20 cellular contexts compared by ENCODE assay signal in genomic region chr1:214208525-214208924, GRCh38.
DNase-seq lines count a peak whose midpoint lies in the region; ATAC-seq, FAIRE-seq and TF ChIP-seq lines count a peak whose summit lies in the region.
"Had no signal": no experiment of that assay in that cellular context is flagged by ENCODE, and none has a peak within 500 bp of the region (broad histone marks: within the 10 kb centered on the region; RNA-seq: fewer than 3 reads in every experiment).

No MANE protein-coding gene starts in this region.

- peak overlapping the region in 3 of 11 experiments; percentile 18 to 54 (median 29); a peak in 4 of 22 replicates for H3K9ac ChIP-seq in BLaER1 treated with 17β-estradiol and CSF1 and Interleukin-3, amounts not matched to agents 10 nM and 100 nM
- H3K9ac ChIP-seq in neuronal stem cell (ENCODE audit: low read depth, low read length, poor library complexity), result no peak overlapping the region

- no peaks in the 10 kb centered on the region for H3K36me3 ChIP-seq in BLaER1 treated with 17β-estradiol and CSF1 and Interleukin-3, amounts not matched to agents 10 nM and 100 nM
- H3K36me3 ChIP-seq in bronchial epithelial cell (ENCODE audit: control insufficient read depth, insufficient read depth, low read length) (no peaks in the 10 kb centered on the region), neuronal stem cell (replicated peaks in 1 of 2; ENCODE audit: control insufficient read depth in 2 of 2, insufficient read depth in 2 of 2, low read length in 2 of 2) (no peaks in the 10 kb centered on the region)
- no peaks in the 10 kb centered on the region for H3K36me3 ChIP-seq in CD4-positive, alpha-beta memory T cell (ENCODE audit: insufficient read depth, low read length)
- H3K36me3 ChIP-seq: HAP-1 had no signal

- no peaks in the 10 kb centered on the region for H3K36me3 Mint-ChIP-seq in chondrocyte (ENCODE audit: low read depth)
- no peaks in the 10 kb centered on the region for H3K36me3 Mint-ChIP-seq in CD4-positive, alpha-beta memory T cell
- no peaks in the 10 kb centered on the region for H3K36me3 Mint-ChIP-seq in glutamatergic neuron (ENCODE audit: unreplicated experiment)
- H3K36me3 Mint-ChIP-seq: CD8-positive, alpha-beta memory T cell had no signal

- H2BK120ac ChIP-seq in neuronal stem cell (ENCODE audit: low read depth, low read length), result no peak overlapping the region

- intact Hi-C loops in CD4-positive, alpha-beta memory T cell (cut with micrococcal nuclease), result no loop called here

- peak; percentile 28 for FAIRE-seq in bronchial epithelial cell (lab: Jason Lieb, UNC)
- FAIRE-seq: D721Med, HTR-8/SVneo had no signal

- H3K18ac ChIP-seq in neuronal stem cell (ENCODE audit: low read length), result no peak overlapping the region

- H2AK5ac ChIP-seq in neuronal stem cell (ENCODE audit: low read depth, low read length), result no peak overlapping the region

- no peak for DNase-seq in bronchial epithelial cell (ENCODE audit: low read depth)
- DNase-seq in left lobe of liver (ENCODE audit: low spot score), result peak; percentile 67
- DNase-seq in neuronal stem cell (ENCODE audit: low spot score), result peak; percentile 51
- DNase-seq in chondrocyte (ENCODE audit: low spot score), result no peak
- DNase-seq in CD4-positive, alpha-beta memory T cell, result no peak
- DNase-seq in Ammon's horn (ENCODE audit: low spot score), result no peak
- DNase-seq in glutamatergic neuron, result no peak
- DNase-seq: CD8-positive, alpha-beta memory T cell; DMS79; NCI-H1105 treated with DMSO at 0.1 percent for 48 hours; NCI-H1694; NCI-H2107; NCI-H510A treated with DMSO at 0.1 percent for 48 hours; NCI-H82; OCI-M1; Right ventricle myocardium superior had no signal

- H3K4ac ChIP-seq in neuronal stem cell (ENCODE audit: low read length), result no peak overlapping the region

- no peaks in the 10 kb centered on the region for H3K79me1 ChIP-seq in neuronal stem cell (ENCODE audit: low read depth, low read length)

- H3K27me3 Mint-ChIP-seq in chondrocyte (ENCODE audit: low read depth) (peaks cover 18% of the 10 kb centered on the region), glutamatergic neuron (ENCODE audit: unreplicated experiment) (no peaks in the 10 kb centered on the region)
- H3K27me3 Mint-ChIP-seq in CD4-positive, alpha-beta memory T cell, result peaks cover 5 to 9% of the 10 kb centered on the region in 2 donors

- H3K9me3 Mint-ChIP-seq in chondrocyte (ENCODE audit: low read depth) (no peaks in the 10 kb centered on the region), glutamatergic neuron (ENCODE audit: unreplicated experiment) (no peaks in the 10 kb centered on the region)
- H3K9me3 Mint-ChIP-seq in CD4-positive, alpha-beta memory T cell, result no peaks in the 10 kb centered on the region
- H3K9me3 Mint-ChIP-seq: CD8-positive, alpha-beta memory T cell had no signal

- no peak overlapping the region for H4K91ac ChIP-seq in neuronal stem cell (ENCODE audit: low read depth, low read length, poor library complexity)

- H3K14ac ChIP-seq in neuronal stem cell (ENCODE audit: low read length), result no peak overlapping the region

- H3K9me3 ChIP-seq in BLaER1 treated with 17β-estradiol and CSF1 and Interleukin-3, amounts not matched to agents 10 nM and 100 nM (replicated peaks in 1 of 11), result 0 out of 22 replicates have a peak, but pooled peaks cover 0 to 6% (median 0%) of the 10 kb centered on the region in 11 experiments
- H3K9me3 ChIP-seq in neuronal stem cell (replicated peaks in 1 of 2; ENCODE audit: control insufficient read depth in 2 of 2, insufficient read depth in 1 of 2, low read depth in 1 of 2, low read length in 2 of 2), result no peaks in the 10 kb centered on the region
- no peaks in the 10 kb centered on the region for H3K9me3 ChIP-seq in CD4-positive, alpha-beta memory T cell (ENCODE audit: control insufficient read depth in 1 of 2, low read length in 2 of 2)
- H3K9me3 ChIP-seq: HAP-1 had no signal

- H3K27ac Mint-ChIP-seq in chondrocyte (ENCODE audit: unreplicated experiment) (no peak overlapping the region), glutamatergic neuron (ENCODE audit: unreplicated experiment) (no peak overlapping the region)
- no peak overlapping the region for H3K27ac Mint-ChIP-seq in CD4-positive, alpha-beta memory T cell
- H3K27ac Mint-ChIP-seq: CD8-positive, alpha-beta memory T cell had no signal

- H3K4me1 Mint-ChIP-seq in chondrocyte (ENCODE audit: low read depth) (peaks cover 3% of the 10 kb centered on the region), glutamatergic neuron (ENCODE audit: low read depth, unreplicated experiment) (peaks cover 8% of the 10 kb centered on the region)
- no peaks in the 10 kb centered on the region for H3K4me1 Mint-ChIP-seq in CD4-positive, alpha-beta memory T cell
- H3K4me1 Mint-ChIP-seq: CD8-positive, alpha-beta memory T cell had no signal

- peaks cover 8 to 22% (median 18%) of the 10 kb centered on the region in 10 experiments for H3K4me1 ChIP-seq in BLaER1 treated with 17β-estradiol and CSF1 and Interleukin-3, amounts not matched to agents 10 nM and 100 nM
- H3K4me1 ChIP-seq in neuronal stem cell (ENCODE audit: control insufficient read depth in 2 of 2, insufficient read depth in 1 of 2, low read depth in 1 of 2, low read length in 2 of 2), result peaks cover 30 to 48% of the 10 kb centered on the region in 2 donors
- no peaks in the 10 kb centered on the region for H3K4me1 ChIP-seq in CD4-positive, alpha-beta memory T cell (ENCODE audit: insufficient read depth, low read length)
- H3K4me1 ChIP-seq: HAP-1 had no signal

- H3K27me3 ChIP-seq in BLaER1 treated with 17β-estradiol and CSF1 and Interleukin-3, amounts not matched to agents 10 nM and 100 nM, result no peaks in the 10 kb centered on the region
- no peaks in the 10 kb centered on the region for H3K27me3 ChIP-seq in bronchial epithelial cell (ENCODE audit: control insufficient read depth, insufficient read depth, low read length)
- H3K27me3 ChIP-seq in neuronal stem cell (ENCODE audit: control insufficient read depth in 3 of 3, insufficient read depth in 3 of 3, low read depth in 1 of 3, low read length in 3 of 3), result peaks cover 0 to 12% (median 0%) of the 10 kb centered on the region in 3 experiments
- H3K27me3 ChIP-seq in CD4-positive, alpha-beta memory T cell (ENCODE audit: insufficient read depth, low read length), result no peaks in the 10 kb centered on the region

- ATAC-seq in left lobe of liver, result peak; percentile 90

- H3K4me2 ChIP-seq in BLaER1 treated with 17β-estradiol and CSF1 and Interleukin-3, amounts not matched to agents 10 nM and 100 nM, result peak overlapping the region; percentile 17 to 71 (median 47); a peak in 21 of 22 replicates
- no peak overlapping the region for H3K4me2 ChIP-seq in neuronal stem cell (ENCODE audit: insufficient read depth, low read length, poor library complexity, severe bottlenecking)

- CTCF ChIA-PET in CD4-positive, alpha-beta memory T cell (lab: Charles Lee; ENCODE audit: partially characterized antibody), result interaction anchor here (1.4 to 2.3 kb wide), 2 partner anchors 120 to 124 kb away, joined by 3 to 12 read pairs; no protein-coding TSS in a partner anchor

- peak overlapping the region; percentile 81 for H2AFZ ChIP-seq in neuronal stem cell (ENCODE audit: low read length)

- POLR2A ChIA-PET in CD4-positive, alpha-beta memory T cell (lab: Charles Lee; ENCODE audit: partially characterized antibody), result no interaction called here

- H4K20me1 ChIP-seq in BLaER1 treated with 17β-estradiol and CSF1 and Interleukin-3, amounts not matched to agents 10 nM and 100 nM, result no peaks in the 10 kb centered on the region

- H2BK5ac ChIP-seq in neuronal stem cell (ENCODE audit: low read length), result no peak overlapping the region

- no peak overlapping the region for H2BK15ac ChIP-seq in neuronal stem cell (ENCODE audit: low read length)

- H3K4me3 Mint-ChIP-seq in chondrocyte (ENCODE audit: unreplicated experiment) (no peak overlapping the region), glutamatergic neuron (ENCODE audit: unreplicated experiment) (no peak overlapping the region)
- no peak overlapping the region for H3K4me3 Mint-ChIP-seq in CD4-positive, alpha-beta memory T cell
- H3K4me3 Mint-ChIP-seq: CD8-positive, alpha-beta memory T cell had no signal

- H4K8ac ChIP-seq in neuronal stem cell (ENCODE audit: low read depth, low read length), result no peak overlapping the region

- H3K23ac ChIP-seq in neuronal stem cell (ENCODE audit: low read depth, low read length, poor library complexity), result no peak overlapping the region

- H2BK12ac ChIP-seq in neuronal stem cell (ENCODE audit: low read length), result no peak overlapping the region

- no peak for TF ChIP-seq CTCF in bronchial epithelial cell (IDR thresholded peaks at IDR 0.05; ENCODE audit: insufficient read depth, low read length, severe bottlenecking)
- TF ChIP-seq CTCF in chondrocyte (IDR thresholded peaks at IDR 0.05), result no peak
- no peak for TF ChIP-seq CTCF in glutamatergic neuron (IDR thresholded peaks at IDR 0.05; ENCODE audit: partially characterized antibody, unreplicated experiment)

- WGBS in neuronal stem cell (ENCODE audit: extremely low coverage in 2 of 2, insufficient read length in 2 of 2, insufficient replicate concordance in 1 of 2), 2 donors, result no CpG with 5 or more reads among the region's 13 CpGs

- H3K27ac ChIP-seq in BLaER1 treated with 17β-estradiol and CSF1 and Interleukin-3, amounts not matched to agents 10 nM and 100 nM, result peak overlapping the region in 7 of 11 experiments; percentile 41 to 74 (median 67); a peak in 14 of 22 replicates
- H3K27ac ChIP-seq in neuronal stem cell (replicated peaks; ENCODE audit: low read length), result no peak overlapping the region
- no peak overlapping the region for H3K27ac ChIP-seq in CD4-positive, alpha-beta memory T cell (ENCODE audit: low read depth, low read length)

- no peak overlapping the region for H3K4me3 ChIP-seq in BLaER1 treated with 17β-estradiol and CSF1 and Interleukin-3, amounts not matched to agents 10 nM and 100 nM
- no peak overlapping the region for H3K4me3 ChIP-seq in bronchial epithelial cell (ENCODE audit: low read depth, low read length)
- no peak overlapping the region for H3K4me3 ChIP-seq in neuronal stem cell (ENCODE audit: low read length in 2 of 2)
- no peak overlapping the region for H3K4me3 ChIP-seq in CD4-positive, alpha-beta memory T cell (ENCODE audit: low read length in 2 of 2)
- H3K4me3 ChIP-seq: HAP-1 had no signal

Comparison
In these comparisons a context has a peak if more than half of its experiments do, and no peak if none do; other contexts are left out.
1. H3K27ac ChIP-seq: peak in BLaER1 treated with 17β-estradiol and CSF1 and Interleukin-3, amounts not matched to agents 10 nM and 100 nM (7 of 11); none in neuronal stem cell (single experiment) and CD4-positive, alpha-beta memory T cell (single experiment).
2. DNase-seq: peak in left lobe of liver (single experiment) and neuronal stem cell (single experiment); none in bronchial epithelial cell (single experiment), chondrocyte (single experiment), CD4-positive, alpha-beta memory T cell (0 of 5), Ammon's horn (single experiment) and glutamatergic neuron (single experiment).